In genomic region chr12:106195638-106196037, GRCh38 we compare ENCODE assay signal across 13 cellular contexts. TPM values are rescaled to one million over a fixed set of nuclear protein-coding genes. Genes with fewer than 3 reads are reported as not detected.
DNase-seq lines count a peak whose midpoint lies in the region; ATAC-seq and TF ChIP-seq lines count a peak whose summit lies in the region.
"Had no signal": no experiment of that assay in that cellular context is flagged by ENCODE, and none has a peak within 500 bp of the region (broad histone marks: within the 10 kb centered on the region; RNA-seq: fewer than 3 reads in every experiment).

No MANE protein-coding gene starts in this region.

- no peak overlapping the region for H2AK5ac ChIP-seq in mesendoderm (ENCODE audit: low read length)

- H3K9me3 Mint-ChIP-seq in osteocyte (ENCODE audit: unreplicated experiment): no peaks in the 10 kb centered on the region
- H3K9me3 Mint-ChIP-seq in activated naive CD4-positive, alpha-beta T cell treated with anti-CD3 and anti-CD28 coated beads, Interleukin-2, amount 50 U/mL, for 72 hours: no peaks in the 10 kb centered on the region
- H3K9me3 Mint-ChIP-seq: activated T-helper 2 cell treated with anti-CD3 and anti-CD28 coated beads, Interferon-gamma antibody, Interleukin-2, Interleukin-4, amounts not matched to agents 10 μg/mL and 5 μg/mL and 100 μg/mL, durations not matched to agents 14 hours and 24 hours and 36 hours; neural progenitor cell had no signal

- H3K4ac ChIP-seq in mesendoderm (ENCODE audit: low read depth, low read length): no peak overlapping the region

- H4K8ac ChIP-seq in mesendoderm (ENCODE audit: low read depth, low read length): no peak overlapping the region

- H3K27ac ChIP-seq in mesendoderm (ENCODE audit: low read depth, low read length): no peak overlapping the region
- H3K27ac ChIP-seq: neural progenitor cell had no signal

- WGBS in mesendoderm (ENCODE audit: extremely low coverage, insufficient coverage, low lambda C conversion rate): no CpG with 5 or more reads among the region's 5 CpGs

- H3K27me3 ChIP-seq in mesendoderm (ENCODE audit: insufficient read depth, low read length, poor library complexity): no peaks in the 10 kb centered on the region
- H3K27me3 ChIP-seq: neural progenitor cell had no signal

- H3K27me3 Mint-ChIP-seq in osteocyte (ENCODE audit: unreplicated experiment): no peaks in the 10 kb centered on the region

- CTCF ChIA-PET in HEK293T (lab: Yijun Ruan, JAX): no interaction called here

- H3K56ac ChIP-seq in mesendoderm (ENCODE audit: low read length): no peak overlapping the region

- intact Hi-C loops in left cardiac atrium (cut with DNase I): no loop called here

- no peak overlapping the region for H3K4me2 ChIP-seq in mesendoderm (ENCODE audit: low read length)
- H3K4me2 ChIP-seq: neural progenitor cell had no signal

- ATAC-seq in left cardiac atrium (peak; percentile 83 to 88), HG02798 (IDR thresholded peaks at IDR 0.05; ENCODE audit: poor library complexity, unreplicated experiment) (no peak)
- no peak for ATAC-seq in activated naive CD4-positive, alpha-beta T cell treated with anti-CD3 and anti-CD28 coated beads, Interleukin-2, amount 50 U/mL, for 72 hours

- H3K23ac ChIP-seq in mesendoderm (ENCODE audit: low read length): no peak overlapping the region

- H2BK120ac ChIP-seq in mesendoderm (ENCODE audit: low read depth, low read length): no peak overlapping the region

- H4K5ac ChIP-seq in mesendoderm (ENCODE audit: low read length): no peak overlapping the region

- H3K18ac ChIP-seq in mesendoderm (ENCODE audit: low read length): no peak overlapping the region

- DNase-seq in AG10803 (ENCODE audit: low read depth) (peak; percentile 98), amniotic stem cell (lab: John Stamatoyannopoulos, UW) (peak; percentile 27), left cardiac atrium (peak; percentile 61), osteocyte (ENCODE audit: extremely low spot score, unreplicated experiment) (no peak), mesendoderm (no peak), HEK293T (ENCODE audit: extremely low spot score) (no peak)
- DNase-seq in activated naive CD4-positive, alpha-beta T cell treated with anti-CD3 and anti-CD28 coated beads, Interleukin-2, amount 50 U/mL, for 72 hours (ENCODE audit: low spot score in 2 of 2): no peak
- DNase-seq: NCI-H526 treated with DMSO at 0.1 percent for 48 hours had no signal

- no peaks in the 10 kb centered on the region for H3K4me1 ChIP-seq in mesendoderm (ENCODE audit: control insufficient read depth, low read depth, low read length)
- H3K4me1 ChIP-seq: HAP-1 had no signal

- H3K36me3 ChIP-seq in mesendoderm (ENCODE audit: control insufficient read depth, insufficient read depth, low read length): no peaks in the 10 kb centered on the region
- H3K36me3 ChIP-seq: HAP-1, neural progenitor cell had no signal

- H3K79me2 ChIP-seq in mesendoderm (ENCODE audit: control insufficient read depth, insufficient read depth, low read length): no peaks in the 10 kb centered on the region

- H3K36me3 Mint-ChIP-seq in osteocyte (ENCODE audit: unreplicated experiment): no peaks in the 10 kb centered on the region
- H3K36me3 Mint-ChIP-seq in activated naive CD4-positive, alpha-beta T cell treated with anti-CD3 and anti-CD28 coated beads, Interleukin-2, amount 50 U/mL, for 72 hours: no peaks in the 10 kb centered on the region
- H3K36me3 Mint-ChIP-seq: CD14-positive monocyte, neural progenitor cell had no signal

- H3K9ac ChIP-seq in mesendoderm (ENCODE audit: low read length): no peak overlapping the region
- H3K9ac ChIP-seq: neural progenitor cell had no signal

- POLR2A ChIA-PET in HEK293T (lab: Yijun Ruan, JAX): no interaction called here

- H3K4me3 Mint-ChIP-seq in osteocyte (ENCODE audit: unreplicated experiment): no peak overlapping the region
- H3K4me3 Mint-ChIP-seq: CD14-positive monocyte, neural progenitor cell had no signal

- H3K27ac Mint-ChIP-seq in osteocyte (ENCODE audit: unreplicated experiment): peak overlapping the region; percentile 28
- no peak overlapping the region for H3K27ac Mint-ChIP-seq in activated naive CD4-positive, alpha-beta T cell treated with anti-CD3 and anti-CD28 coated beads, Interleukin-2, amount 50 U/mL, for 72 hours
- H3K27ac Mint-ChIP-seq: activated T-helper 2 cell treated with anti-CD3 and anti-CD28 coated beads, Interferon-gamma antibody, Interleukin-2, Interleukin-4, amounts not matched to agents 10 μg/mL and 5 μg/mL and 100 μg/mL, durations not matched to agents 14 hours and 24 hours and 36 hours; CD14-positive monocyte; neural progenitor cell had no signal

- no peak for TF ChIP-seq CTCF in AG10803 (conservative IDR thresholded peaks at IDR 0.05; ENCODE audit: low read length)
- TF ChIP-seq CTCF in osteocyte (IDR thresholded peaks at IDR 0.05): no peak

- H3K4me1 Mint-ChIP-seq in osteocyte (ENCODE audit: unreplicated experiment): peaks cover 9% of the 10 kb centered on the region
- H3K4me1 Mint-ChIP-seq: CD14-positive monocyte had no signal

- H2BK15ac ChIP-seq in mesendoderm (replicated peaks; ENCODE audit: low read depth): no peak overlapping the region

- H3K79me1 ChIP-seq in mesendoderm (ENCODE audit: low read length): no peaks in the 10 kb centered on the region

- no peak overlapping the region for H2BK5ac ChIP-seq in mesendoderm (ENCODE audit: low read length)

- H3K4me3 ChIP-seq in AG10803 (ENCODE audit: low read length) (no peak overlapping the region; the same call in 1 of the 2 replicates), mesendoderm (ENCODE audit: low read length) (no peak overlapping the region)
- H3K4me3 ChIP-seq: HAP-1, neural progenitor cell had no signal

TF ChIP-seq in HEK293T, 16 proteins besides CTCF, POLR2A, EP300 and RAD21:
- TF ChIP-seq TARDBP (IDR thresholded peaks at IDR 0.05): no peak
- TF ChIP-seq PKNOX1 (IDR thresholded peaks at IDR 0.05): no peak
- no peak for TF ChIP-seq L3MBTL2 (conservative IDR thresholded peaks at IDR 0.05)
- TF ChIP-seq ELF4 (IDR thresholded peaks at IDR 0.05): no peak

RNA-seq across cellular contexts. Expression of gene CKAP4, which starts 52.2 kb away (rescaled TPM):
- 10 to 100 TPM; 36.2 to 56.4 TPM for total RNA-seq in left cardiac atrium
- 182 and 197 TPM in 2 replicates for total RNA-seq in osteocyte
- polyA plus RNA-seq in mesendoderm (2013, experiment 1 of 2): 81.8 TPM
- 81.8 TPM for polyA plus RNA-seq in mesendoderm (2013, experiment 2 of 2)
- 10 to 100 TPM in 1 of 2 donors, 1 to 10 TPM in 1; 5.1 to 17.4 TPM for total RNA-seq in activated naive CD4-positive, alpha-beta T cell treated with anti-CD3 and anti-CD28 coated beads, Interleukin-2, amount 50 U/mL, for 72 hours

RNA-seq across cellular contexts. Expression of gene NUAK1, which starts 56.9 kb away (rescaled TPM):
- total RNA-seq in left cardiac atrium (10 to 100 TPM; 20.4 to 40.1 TPM), osteocyte (20.2 and 21.1 TPM in 2 replicates)
- 22.4 TPM for polyA plus RNA-seq in mesendoderm (2013, experiment 1 of 2)
- 22.1 TPM for polyA plus RNA-seq in mesendoderm (2013, experiment 2 of 2)
- total RNA-seq in activated naive CD4-positive, alpha-beta T cell treated with anti-CD3 and anti-CD28 coated beads, Interleukin-2, amount 50 U/mL, for 72 hours: not detected
- polyA plus RNA-seq: CD14-positive monocyte had no signal

Comparison
In these comparisons a context has a peak if more than half of its experiments do, and no peak if none do; other contexts are left out.
1. DNase-seq: peak in AG10803 (single experiment), amniotic stem cell (single experiment) and left cardiac atrium (single experiment); none in osteocyte (single experiment), mesendoderm (single experiment), activated naive CD4-positive, alpha-beta T cell treated with anti-CD3 and anti-CD28 coated beads, Interleukin-2, amount 50 U/mL, for 72 hours (0 of 2) and HEK293T (single experiment).
2. ATAC-seq: peak in left cardiac atrium (2 of 2); none in HG02798 (single experiment) and activated naive CD4-positive, alpha-beta T cell treated with anti-CD3 and anti-CD28 coated beads, Interleukin-2, amount 50 U/mL, for 72 hours (0 of 2).
3. RNA of gene NUAK1, which starts 56.9 kb away (total RNA-seq): 20.4 to 40.1 TPM in left cardiac atrium and 20.2 to 21.1 TPM in osteocyte; not detected in activated naive CD4-positive, alpha-beta T cell treated with anti-CD3 and anti-CD28 coated beads, Interleukin-2, amount 50 U/mL, for 72 hours; every median in the first group is over 10 times any median in the second.